Comparison of ENCODE assay signal across 20 cellular contexts in genomic region chr11:33451364-33451763, GRCh38.
"Had no signal": no experiment of that assay in that cellular context is flagged by ENCODE, and none has a peak within 500 bp of the region (broad histone marks: within the 10 kb centered on the region; RNA-seq: fewer than 3 reads in every experiment).

No MANE protein-coding gene starts in this region.

- H2AFZ ChIP-seq: parathyroid adenoma had no signal

- H3K36me3 Mint-ChIP-seq: natural killer cell treated with Interleukin-12 subunit alpha and Interleukin-12 subunit beta and Interleukin-15 and Interleukin-18, amount 100 ng/mL, for 72 hours; stimulated activated effector memory CD8-positive, alpha-beta T cell treated with anti-CD3 and anti-CD28 coated beads, Interleukin-12 subunit alpha, Interleukin-12 subunit beta, amount 100 ng/mL, for 72 hours had no signal

- H3K4me3 Mint-ChIP-seq: endodermal cell; natural killer cell treated with Interleukin-12 subunit alpha and Interleukin-12 subunit beta and Interleukin-15 and Interleukin-18, amount 100 ng/mL, for 72 hours; stimulated activated effector memory CD8-positive, alpha-beta T cell treated with anti-CD3 and anti-CD28 coated beads, Interleukin-12 subunit alpha, Interleukin-12 subunit beta, amount 100 ng/mL, for 72 hours; stimulated activated naive CD8-positive, alpha-beta T cell treated with anti-CD3 and anti-CD28 coated beads, Interleukin-15, Interleukin-2, amounts not matched to agents 100 ng/mL and 50 ng/mL, for 24 hours had no signal

- DNase-seq: effector CD4-positive, alpha-beta T cell; endodermal cell; heart left ventricle; hypothalamus; islet precursor cell; mammary epithelial cell; midbrain; occipital lobe; right lobe of liver; stimulated activated CD4-positive, alpha-beta T cell treated with anti-CD3 and anti-CD28 coated beads, Interleukin-4, amount 100 ng/mL, for 1 hour; stimulated activated CD8-positive, alpha-beta memory T cell treated with anti-CD3 and anti-CD28 coated beads, Interleukin-4, amount 100 ng/mL, for 48 hours; tibial artery; upper lobe of left lung; uterus had no signal

- H3K27ac ChIP-seq: coronary artery, heart left ventricle, parathyroid adenoma, prostate gland, right lobe of liver, tibial artery, upper lobe of left lung, uterus had no signal

- H3K9me3 ChIP-seq: heart left ventricle, prostate gland, right lobe of liver, tibial artery, upper lobe of left lung, uterus had no signal

- H3K36me3 ChIP-seq: heart left ventricle, prostate gland, right lobe of liver, tibial artery, upper lobe of left lung, uterus had no signal

- H3K4me3 ChIP-seq: coronary artery, heart left ventricle, prostate gland, right lobe of liver, tibial artery, upper lobe of left lung, uterus had no signal

- H3K27me3 ChIP-seq: heart left ventricle, right lobe of liver, tibial artery, upper lobe of left lung, uterus had no signal

- H3K9me3 Mint-ChIP-seq: endodermal cell; natural killer cell treated with Interleukin-12 subunit alpha and Interleukin-12 subunit beta and Interleukin-15 and Interleukin-18, amount 100 ng/mL, for 72 hours; stimulated activated effector memory CD8-positive, alpha-beta T cell treated with anti-CD3 and anti-CD28 coated beads, Interleukin-12 subunit alpha, Interleukin-12 subunit beta, amount 100 ng/mL, for 72 hours; stimulated activated naive CD8-positive, alpha-beta T cell treated with anti-CD3 and anti-CD28 coated beads, Interleukin-15, Interleukin-2, amounts not matched to agents 100 ng/mL and 50 ng/mL, for 24 hours had no signal

- H3K27ac Mint-ChIP-seq: endodermal cell; natural killer cell treated with Interleukin-12 subunit alpha and Interleukin-12 subunit beta and Interleukin-15 and Interleukin-18, amount 100 ng/mL, for 72 hours; stimulated activated effector memory CD8-positive, alpha-beta T cell treated with anti-CD3 and anti-CD28 coated beads, Interleukin-12 subunit alpha, Interleukin-12 subunit beta, amount 100 ng/mL, for 72 hours; stimulated activated naive CD8-positive, alpha-beta T cell treated with anti-CD3 and anti-CD28 coated beads, Interleukin-15, Interleukin-2, amounts not matched to agents 100 ng/mL and 50 ng/mL, for 24 hours had no signal

- H3K4me1 ChIP-seq: heart left ventricle, prostate gland, right lobe of liver, tibial artery, upper lobe of left lung, uterus had no signal

- H3K4me1 Mint-ChIP-seq: endodermal cell; stimulated activated effector memory CD8-positive, alpha-beta T cell treated with anti-CD3 and anti-CD28 coated beads, Interleukin-12 subunit alpha, Interleukin-12 subunit beta, amount 100 ng/mL, for 72 hours had no signal
